In genomic region chr4:153467154-153467896, GRCh38 we compare ENCODE assay signal across 8 cellular contexts. TPM values are rescaled to one million over a fixed set of nuclear protein-coding genes. Genes with fewer than 3 reads are reported as not detected.
DNase-seq lines count a peak whose midpoint lies in the region; ATAC-seq lines count a peak whose summit lies in the region.

No MANE protein-coding gene starts in this region.

- H2BK12ac ChIP-seq in trophoblast cell (ENCODE audit: low read length) = no peak overlapping the region

- H3K9ac ChIP-seq in trophoblast cell (ENCODE audit: low read length) = peak overlapping the region; percentile 1

- H3K36me3 Mint-ChIP-seq in CD4-positive, CD25-positive, alpha-beta regulatory T cell = peaks cover 16% of the 10 kb centered on the region
- peaks cover 6 to 18% of the 10 kb centered on the region in 2 donors for H3K36me3 Mint-ChIP-seq in activated T-cell treated with anti-CD3 and anti-CD28 coated beads, Interleukin-2, amount 50 U/mL, for 72 hours (ENCODE audit: insufficient read depth in 2 of 2)

- peak in 1 of 2 donors; percentile 5 for ATAC-seq in CD4-positive, CD25-positive, alpha-beta regulatory T cell (ENCODE audit: low read depth in 2 of 2)
- ATAC-seq in GM18909 (IDR thresholded peaks at IDR 0.05; ENCODE audit: poor library complexity, unreplicated experiment) (peak; percentile 58), HG03066 (IDR thresholded peaks at IDR 0.05; ENCODE audit: low read depth, unreplicated experiment) (peak; percentile 50)
- ATAC-seq in activated T-cell treated with anti-CD3 and anti-CD28 coated beads, Interleukin-2, amount 50 U/mL, for 72 hours (replicated peaks in 1 of 2) = peak; percentile 16 to 18

- H3K9me3 ChIP-seq in CD4-positive, CD25-positive, alpha-beta regulatory T cell (ENCODE audit: control insufficient read depth in 2 of 2, low read length in 2 of 2) = no peaks in the 10 kb centered on the region
- no peaks in the 10 kb centered on the region for H3K9me3 ChIP-seq in trophoblast cell (ENCODE audit: insufficient read depth, low read depth, low read length)

- H3K23ac ChIP-seq in trophoblast cell (ENCODE audit: low read length) = no peak overlapping the region

- peak overlapping the region; percentile 99 for H3K4me3 ChIP-seq in CD4-positive, CD25-positive, alpha-beta regulatory T cell (ENCODE audit: low read depth, low read length)
- H3K4me3 ChIP-seq in trophoblast cell (ENCODE audit: low read depth, low read length) = peak overlapping the region; percentile 89

- H3K4ac ChIP-seq in trophoblast cell (ENCODE audit: low read depth, low read length) = no peak overlapping the region

- H3K4me1 ChIP-seq in CD4-positive, CD25-positive, alpha-beta regulatory T cell (ENCODE audit: control insufficient read depth, insufficient read depth, low read length, poor library complexity, severe bottlenecking) = peaks cover 57% of the 10 kb centered on the region
- H3K4me1 ChIP-seq in trophoblast cell (ENCODE audit: control insufficient read depth in 1 of 2, insufficient read depth in 2 of 2, low read length in 2 of 2) = peaks cover 5 to 6% of the 10 kb centered on the region in 2 experiments

- peak overlapping the region; percentile 49 for H3K18ac ChIP-seq in trophoblast cell (ENCODE audit: low read length)

- peak overlapping the region; percentile 88 for H3K4me2 ChIP-seq in trophoblast cell (ENCODE audit: low read length)

- peaks cover 3% of the 10 kb centered on the region for H3K79me1 ChIP-seq in trophoblast cell (ENCODE audit: low read length)

- H3K27ac ChIP-seq in CD4-positive, CD25-positive, alpha-beta regulatory T cell (ENCODE audit: insufficient read depth, low read length, poor library complexity, severe bottlenecking) = peak overlapping the region; percentile 94
- H3K27ac ChIP-seq in trophoblast cell (ENCODE audit: low read depth, low read length) = no peak overlapping the region

- H2BK5ac ChIP-seq in trophoblast cell (ENCODE audit: low read depth, low read length, poor library complexity) = no peak overlapping the region

- no peaks in the 10 kb centered on the region for H3K79me2 ChIP-seq in trophoblast cell (ENCODE audit: control insufficient read depth, insufficient read depth, low read length, poor library complexity)

- H3K27ac Mint-ChIP-seq in CD4-positive, CD25-positive, alpha-beta regulatory T cell = peak overlapping the region; percentile 95 to 98 (median 97)
- H3K27ac Mint-ChIP-seq in activated T-cell treated with anti-CD3 and anti-CD28 coated beads, Interleukin-2, amount 50 U/mL, for 72 hours = peak overlapping the region; percentile 97

- H3K27me3 ChIP-seq in CD4-positive, CD25-positive, alpha-beta regulatory T cell (ENCODE audit: control insufficient read depth, insufficient read depth, low read length) = no peaks in the 10 kb centered on the region
- no peaks in the 10 kb centered on the region for H3K27me3 ChIP-seq in trophoblast cell (ENCODE audit: insufficient read depth, low read length)

- H3K27me3 Mint-ChIP-seq in CD4-positive, CD25-positive, alpha-beta regulatory T cell = peaks cover 4% of the 10 kb centered on the region
- no peaks in the 10 kb centered on the region for H3K27me3 Mint-ChIP-seq in activated T-cell treated with anti-CD3 and anti-CD28 coated beads, Interleukin-2, amount 50 U/mL, for 72 hours (ENCODE audit: low read depth)

- H2AFZ ChIP-seq in trophoblast cell (ENCODE audit: insufficient read depth, low read length, poor library complexity) = peak overlapping the region; percentile 46

- H2AK5ac ChIP-seq in trophoblast cell (ENCODE audit: low read length) = no peak overlapping the region

- peak overlapping the region; percentile 0 for H4K91ac ChIP-seq in trophoblast cell (ENCODE audit: low read depth, low read length)

- H4K8ac ChIP-seq in trophoblast cell (ENCODE audit: low read depth, low read length) = no peak overlapping the region

- peaks cover 0 to 2% (median 0%) of the 10 kb centered on the region in 7 donors for H3K9me3 Mint-ChIP-seq in CD4-positive, CD25-positive, alpha-beta regulatory T cell
- no peaks in the 10 kb centered on the region for H3K9me3 Mint-ChIP-seq in activated T-cell treated with anti-CD3 and anti-CD28 coated beads, Interleukin-2, amount 50 U/mL, for 72 hours

- WGBS in trophoblast cell (ENCODE audit: extremely low coverage, insufficient coverage, insufficient read length) = no CpG with 5 or more reads among the region's 28 CpGs

- in situ Hi-C loops in G401 (cut with HindIII; ENCODE audit: low sequenced_read_pairs) = no loop called here

- peak overlapping the region; percentile 1 for H4K12ac ChIP-seq in trophoblast cell (ENCODE audit: low read depth, low read length)

- H3K4me3 Mint-ChIP-seq in CD4-positive, CD25-positive, alpha-beta regulatory T cell = peak overlapping the region; percentile 96 to 98 (median 97)
- H3K4me3 Mint-ChIP-seq in activated T-cell treated with anti-CD3 and anti-CD28 coated beads, Interleukin-2, amount 50 U/mL, for 72 hours = peak overlapping the region; percentile 94 to 98

- no peaks in the 10 kb centered on the region for H3K36me3 ChIP-seq in CD4-positive, CD25-positive, alpha-beta regulatory T cell (ENCODE audit: control insufficient read depth, insufficient read depth, low read length)
- H3K36me3 ChIP-seq in trophoblast cell (ENCODE audit: control insufficient read depth in 1 of 2, insufficient read depth in 2 of 2, low read length in 2 of 2) = no peaks in the 10 kb centered on the region

- H3K14ac ChIP-seq in trophoblast cell (ENCODE audit: low read length) = no peak overlapping the region

- H3K4me1 Mint-ChIP-seq in CD4-positive, CD25-positive, alpha-beta regulatory T cell = peaks cover 23 to 59% (median 48%) of the 10 kb centered on the region in 4 donors
- H3K4me1 Mint-ChIP-seq in activated T-cell treated with anti-CD3 and anti-CD28 coated beads, Interleukin-2, amount 50 U/mL, for 72 hours (ENCODE audit: low read depth) = peaks cover 63% of the 10 kb centered on the region

- DNase-seq in CD4-positive, CD25-positive, alpha-beta regulatory T cell = peak; percentile 40 to 55 (median 40)
- DNase-seq in NCI-H510A (lab: John Stamatoyannopoulos, UW) (peak; percentile 65), globus pallidus (ENCODE audit: low spot score) (peak; percentile 19), trophoblast cell (peak in 1 of 2 donors; percentile 57), G401 (ENCODE audit: low spot score) (no peak)
- DNase-seq in activated T-cell treated with anti-CD3 and anti-CD28 coated beads, Interleukin-2, amount 50 U/mL, for 72 hours = peak; percentile 45 to 57

- H2BK120ac ChIP-seq in trophoblast cell (ENCODE audit: insufficient read depth, low read length, poor library complexity) = no peak overlapping the region

RNA-seq across cellular contexts. Expression of gene TMEM131L, which starts 1.2 kb away (rescaled TPM):
- total RNA-seq in CD4-positive, CD25-positive, alpha-beta regulatory T cell = 86.4 TPM
- polyA plus RNA-seq in CD4-positive, CD25-positive, alpha-beta regulatory T cell = 10 to 100 TPM; 35.5 to 48.4 (median 40.1) TPM
- 10 to 100 TPM; 32.7 to 44.4 TPM for total RNA-seq in activated T-cell treated with anti-CD3 and anti-CD28 coated beads, Interleukin-2, amount 50 U/mL, for 72 hours
- 8.3 and 8.9 TPM in 2 replicates for polyA plus RNA-seq in trophoblast cell (2013)
- 4.5 and 13.5 TPM in 2 replicates for total RNA-seq in G401 (2014; rRNA removed; shearing (Covaris generic))
